Comparison of ENCODE assay signal across 1 cellular context in genomic region chr16:2515180-2515803, GRCh38.
TF ChIP-seq lines count a peak whose summit lies in the region.

No MANE protein-coding gene starts in this region.

TF ChIP-seq in K562, 482 proteins besides CTCF, POLR2A, EP300 and RAD21:
- TF ChIP-seq ZNF174 (CRISPR knock-in tag; IDR thresholded peaks at IDR 0.05) (no peak), TFAP4 (CRISPR knock-in tag; IDR thresholded peaks at IDR 0.05; ENCODE audit: borderline replicate concordance) (peak; percentile 10; the same call in 1 of the 2 replicates), ZFX (CRISPR knock-in tag; IDR thresholded peaks at IDR 0.05) (peak; percentile 51; the same call in 1 of the 2 replicates), PKNOX1 (IDR thresholded peaks at IDR 0.05) (peak; percentile 67), PPARD (CRISPR knock-in tag; IDR thresholded peaks at IDR 0.05) (no peak), ZNF77 (CRISPR knock-in tag; IDR thresholded peaks at IDR 0.05) (no peak), CHD1 (IDR thresholded peaks at IDR 0.05; ENCODE audit: low read length) (peak; percentile 0), RBFOX2 (IDR thresholded peaks at IDR 0.05; ENCODE audit: low read depth, low read length) (0 out of 2 replicates have a peak, but pooled peaks have one; percentile 5), TEAD4 (IDR thresholded peaks at IDR 0.05; ENCODE audit: low read length) (peak; percentile 22; the same call in 1 of the 2 replicates), TEAD4 (CRISPR knock-in tag; IDR thresholded peaks at IDR 0.05; ENCODE audit: borderline replicate concordance) (no peak), ZNF282 (CRISPR knock-in tag; IDR thresholded peaks at IDR 0.05) (no peak), ZBTB7A (IDR thresholded peaks at IDR 0.05; ENCODE audit: borderline replicate concordance, control insufficient read depth, low read depth, low read length) (0 out of 2 replicates have a peak, but pooled peaks have one; percentile 15), YY1 (IDR thresholded peaks at IDR 0.05; ENCODE audit: borderline replicate concordance in 1 of 3, control insufficient read depth in 1 of 3, extremely low read depth in 1 of 3, insufficient read depth in 3 of 3, insufficient read length in 1 of 3, insufficient replicate concordance in 2 of 3, low read depth in 1 of 3, low read length in 2 of 3) (peak in 1 of 3 experiments; percentile 9), E2F3 (CRISPR knock-in tag; IDR thresholded peaks at IDR 0.05) (no peak), SIN3A (IDR thresholded peaks at IDR 0.05; ENCODE audit: borderline replicate concordance in 2 of 2, control insufficient read depth in 1 of 2, low read depth in 2 of 2, low read length in 2 of 2) (peak in 1 of 2 experiments; percentile 34; a peak in 1 of 4 replicates), GABPB1 (CRISPR knock-in tag; IDR thresholded peaks at IDR 0.05) (peak; percentile 31; the same call in 1 of the 2 replicates)
